In genomic region chr22:37985751-37986281, GRCh38 we compare ENCODE assay signal across 25 cellular contexts. TPM values are rescaled to one million over a fixed set of nuclear protein-coding genes. Genes with fewer than 3 reads are reported as not detected.
A peak's percentile ranks its signal among the peaks of the same experiment; 100 is the strongest.
DNase-seq lines count a peak whose midpoint lies in the region; ATAC-seq, FAIRE-seq and TF ChIP-seq lines count a peak whose summit lies in the region.
"Had no signal": no experiment of that assay in that cellular context is flagged by ENCODE, and none has a peak within 500 bp of the region (broad histone marks: within the 10 kb centered on the region; RNA-seq: fewer than 3 reads in every experiment).

No MANE protein-coding gene starts in this region.

- FAIRE-seq in frontal cortex (lab: Jason Lieb, UNC): no peak
- FAIRE-seq: RCC 7860 had no signal

- H4K20me1 ChIP-seq in osteoblast (ENCODE audit: insufficient read depth, low read length): peaks cover 5% of the 10 kb centered on the region

- H3K27ac ChIP-seq in left ventricle myocardium inferior (replicated peaks) (peak overlapping the region; percentile 23), osteoblast (ENCODE audit: low read depth, low read length) (no peak overlapping the region)
- H3K27ac ChIP-seq: heart right ventricle had no signal

- H3K9me3 ChIP-seq in left ventricle myocardium inferior (replicated peaks) (no peaks in the 10 kb centered on the region), osteoblast (ENCODE audit: low read depth, low read length) (no peaks in the 10 kb centered on the region)
- H3K9me3 ChIP-seq: Caco-2, heart right ventricle, MG63 had no signal

- no peak overlapping the region for H2AFZ ChIP-seq in osteoblast (ENCODE audit: low read length)

- H3K27me3 ChIP-seq in left ventricle myocardium inferior (ENCODE audit: low read depth) (no peaks in the 10 kb centered on the region), osteoblast (ENCODE audit: insufficient read depth, low read length) (no peaks in the 10 kb centered on the region)
- H3K27me3 ChIP-seq: heart right ventricle, MG63 had no signal

- H3K36me3 ChIP-seq in left ventricle myocardium inferior (peaks cover 4% of the 10 kb centered on the region), osteoblast (ENCODE audit: insufficient read depth, low read length) (no peaks in the 10 kb centered on the region)
- H3K36me3 ChIP-seq: MG63 had no signal

- H3K4me3 ChIP-seq in left ventricle myocardium inferior (peak overlapping the region; percentile 23), osteoblast (ENCODE audit: insufficient read depth, low read length) (no peak overlapping the region)
- H3K4me3 ChIP-seq: heart right ventricle, MG63 had no signal

- ATAC-seq in HG03469 (IDR thresholded peaks at IDR 0.05; ENCODE audit: unreplicated experiment): no peak
- ATAC-seq in GM19463 (IDR thresholded peaks at IDR 0.05; ENCODE audit: unreplicated experiment): no peak
- ATAC-seq: heart right ventricle had no signal

- TF ChIP-seq CTCF in left ventricle myocardium inferior (IDR thresholded peaks at IDR 0.05; ENCODE audit: borderline replicate concordance): no peak
- TF ChIP-seq CTCF in osteoblast (IDR thresholded peaks at IDR 0.05; ENCODE audit: extremely low read depth, low read depth, low read length): no peak

- H3K4me2 ChIP-seq in osteoblast (ENCODE audit: insufficient read depth, low read length): no peak overlapping the region

- DNase-seq in left ventricle myocardium inferior (no peak), cardiac septum (ENCODE audit: low spot score) (no peak), frontal cortex (ENCODE audit: low spot score in 2 of 2) (peak; percentile 64 to 78), osteoblast (ENCODE audit: insufficient read length, low spot score, missing footprints) (peak; percentile 83), NCI-H1105 treated with DMSO at 0.1 percent for 48 hours (lab: John Stamatoyannopoulos, UW) (no peak), DMS53 treated with DMSO at 0.1 percent for 48 hours (lab: John Stamatoyannopoulos, UW; ENCODE audit: unreplicated experiment) (no peak)
- DNase-seq: activated CD4-positive, alpha-beta T cell treated with anti-CD3 and anti-CD28 coated beads, Interleukin-2, amount 50 U/mL, for 4 hours; activated CD8-positive, alpha-beta memory T cell treated with anti-CD3 and anti-CD28 coated beads, Interleukin-2, amount 50 U/mL, for 4 hours; activated effector memory CD4-positive, alpha-beta T cell treated with Interleukin-2 at 50 U/mL for 16 hours; AML-193; Caco-2; heart right ventricle; MG63; NCI-H1417 treated with DMSO at 0.1 percent for 48 hours; NCI-H2107; NCI-H524; stimulated activated CD4-positive, alpha-beta T cell treated with anti-CD3 and anti-CD28 coated beads, Interleukin-2, amount 100 ng/mL, for 48 hours; stimulated activated naive CD4-positive, alpha-beta T cell had no signal

- H3K79me2 ChIP-seq in osteoblast (ENCODE audit: insufficient read depth, low read length): no peaks in the 10 kb centered on the region

- intact Hi-C loops in left ventricle myocardium inferior (cut with micrococcal nuclease) (no loop called here), cardiac septum (cut with DNase I) (no loop called here)

- H3K4me1 ChIP-seq in left ventricle myocardium inferior (peaks cover 20% of the 10 kb centered on the region), osteoblast (ENCODE audit: insufficient read depth, low read length) (no peaks in the 10 kb centered on the region)
- H3K4me1 ChIP-seq: Caco-2 had no signal

RNA-seq across cellular contexts. Expression of gene SOX10, which starts 1.5 kb away (rescaled TPM):
- total RNA-seq in left ventricle myocardium inferior (1.2 TPM), cardiac septum (0.62 TPM), frontal cortex (1.6 TPM), osteoblast (not detected in 2 replicates)
- total RNA-seq: A172; Caco-2; T-helper 2 cell treated with Interferon-gamma antibody and Interleukin-4, amounts not matched to agents 100 ng/mL and 5 ng/mL, for 36 hours had no signal

RNA-seq across cellular contexts. Expression of gene POLR2F, which starts 32.3 kb away (rescaled TPM):
- total RNA-seq in left ventricle myocardium inferior (79.3 TPM), cardiac septum (50.5 TPM), frontal cortex (26.9 TPM), osteoblast (14.8 and 18.6 TPM in 2 replicates)

RNA-seq across cellular contexts. Expression of gene C22orf23, which starts 32.4 kb away (rescaled TPM):
- total RNA-seq in left ventricle myocardium inferior (0.82 TPM), cardiac septum (0.54 TPM), frontal cortex (1.2 TPM), osteoblast (0.29 and 0.72 TPM in 2 replicates)
- total RNA-seq: Caco-2; liver; mucosa of gallbladder; T-helper 2 cell treated with Interferon-gamma antibody and Interleukin-4, amounts not matched to agents 100 ng/mL and 5 ng/mL, for 36 hours had no signal

Comparison
In these comparisons a context has a peak if more than half of its experiments do, and no peak if none do; other contexts are left out.
1. DNase-seq: peak in frontal cortex (2 of 2) and osteoblast (single experiment); none in left ventricle myocardium inferior (single experiment), cardiac septum (single experiment), NCI-H1105 treated with DMSO at 0.1 percent for 48 hours (single experiment) and DMS53 treated with DMSO at 0.1 percent for 48 hours (single experiment).